Comparison of ENCODE assay signal across 1 cellular context in genomic region chr13:99367663-99368448, GRCh38.
TF ChIP-seq lines count a peak whose summit lies in the region.

No MANE protein-coding gene starts in this region.

TF ChIP-seq in HCT116, 20 proteins besides CTCF, POLR2A, EP300 and RAD21 (continued from another document):
- TF ChIP-seq ZBTB33 (IDR thresholded peaks at IDR 0.05; ENCODE audit: extremely low read depth, insufficient replicate concordance, low read length) (no peak), FOSL1 (IDR thresholded peaks at IDR 0.05; ENCODE audit: low read depth) (no peak), ZFX (IDR thresholded peaks at IDR 0.05) (no peak), CEBPB (IDR thresholded peaks at IDR 0.05; ENCODE audit: low read depth) (no peak), POLR2AphosphoS5 (IDR thresholded peaks at IDR 0.05; ENCODE audit: low read depth, low read length) (no peak), SRF (IDR thresholded peaks at IDR 0.05; ENCODE audit: low read depth) (no peak), CBX3 (IDR thresholded peaks at IDR 0.05; ENCODE audit: low read depth) (no peak), SP1 (IDR thresholded peaks at IDR 0.05; ENCODE audit: low read depth) (no peak)
